ENCODE assay signal across 8 cellular contexts in the genomic region with DNA sequence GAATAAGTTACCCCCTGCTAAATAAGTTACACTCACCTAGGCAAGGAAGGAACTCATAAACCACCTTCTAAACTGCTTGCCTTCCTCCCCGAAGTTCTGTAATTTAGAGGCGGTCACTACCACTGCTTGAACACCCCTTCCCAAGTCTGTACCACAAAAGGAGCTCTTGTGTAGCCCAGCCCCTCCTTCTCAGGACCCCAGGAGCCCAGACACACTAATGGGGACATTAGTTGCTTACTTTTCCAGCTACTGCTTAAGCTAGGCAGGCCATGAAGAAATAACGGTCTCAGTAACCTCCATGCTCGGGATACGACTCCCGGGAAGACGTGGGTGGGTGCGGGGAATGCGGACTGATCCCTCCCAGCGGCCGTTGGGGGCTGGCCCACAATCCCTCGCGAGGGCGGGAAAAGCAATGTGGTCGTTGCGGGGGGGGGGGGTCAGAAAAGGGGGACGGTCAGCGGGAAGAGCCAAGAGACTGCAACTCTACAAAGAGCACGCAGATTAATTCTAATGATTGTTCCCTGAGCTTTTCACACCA. TPM values are rescaled to one million over a fixed set of nuclear protein-coding genes. Genes with fewer than 3 reads are reported as not detected.
DNase-seq lines count a peak whose midpoint lies in the region; ATAC-seq, FAIRE-seq and TF ChIP-seq lines count a peak whose summit lies in the region.

A gene with protein sequence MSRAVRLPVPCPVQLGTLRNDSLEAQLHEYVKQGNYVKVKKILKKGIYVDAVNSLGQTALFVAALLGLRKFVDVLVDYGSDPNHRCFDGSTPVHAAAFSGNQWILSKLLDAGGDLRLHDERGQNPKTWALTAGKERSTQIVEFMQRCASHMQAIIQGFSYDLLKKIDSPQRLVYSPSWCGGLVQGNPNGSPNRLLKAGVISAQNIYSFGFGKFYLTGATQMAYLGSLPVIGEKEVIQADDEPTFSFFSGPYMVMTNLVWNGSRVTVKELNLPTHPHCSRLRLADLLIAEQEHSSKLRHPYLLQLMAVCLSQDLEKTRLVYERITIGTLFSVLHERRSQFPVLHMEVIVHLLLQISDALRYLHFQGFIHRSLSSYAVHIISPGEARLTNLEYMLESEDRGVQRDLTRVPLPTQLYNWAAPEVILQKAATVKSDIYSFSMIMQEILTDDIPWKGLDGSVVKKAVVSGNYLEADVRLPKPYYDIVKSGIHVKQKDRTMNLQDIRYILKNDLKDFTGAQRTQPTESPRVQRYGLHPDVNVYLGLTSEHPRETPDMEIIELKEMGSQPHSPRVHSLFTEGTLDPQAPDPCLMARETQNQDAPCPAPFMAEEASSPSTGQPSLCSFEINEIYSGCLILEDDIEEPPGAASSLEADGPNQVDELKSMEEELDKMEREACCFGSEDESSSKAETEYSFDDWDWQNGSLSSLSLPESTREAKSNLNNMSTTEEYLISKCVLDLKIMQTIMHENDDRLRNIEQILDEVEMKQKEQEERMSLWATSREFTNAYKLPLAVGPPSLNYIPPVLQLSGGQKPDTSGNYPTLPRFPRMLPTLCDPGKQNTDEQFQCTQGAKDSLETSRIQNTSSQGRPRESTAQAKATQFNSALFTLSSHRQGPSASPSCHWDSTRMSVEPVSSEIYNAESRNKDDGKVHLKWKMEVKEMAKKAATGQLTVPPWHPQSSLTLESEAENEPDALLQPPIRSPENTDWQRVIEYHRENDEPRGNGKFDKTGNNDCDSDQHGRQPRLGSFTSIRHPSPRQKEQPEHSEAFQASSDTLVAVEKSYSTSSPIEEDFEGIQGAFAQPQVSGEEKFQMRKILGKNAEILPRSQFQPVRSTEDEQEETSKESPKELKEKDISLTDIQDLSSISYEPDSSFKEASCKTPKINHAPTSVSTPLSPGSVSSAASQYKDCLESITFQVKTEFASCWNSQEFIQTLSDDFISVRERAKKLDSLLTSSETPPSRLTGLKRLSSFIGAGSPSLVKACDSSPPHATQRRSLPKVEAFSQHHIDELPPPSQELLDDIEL (N-terminal part only) (minus strand): TSS at position 345 of the 538 bp plus-strand sequence. CDS start 40,044 bp downstream, outside the sequence.

- peak within 1 kb of the TSS; percentile 68 to 71 for H3K4me3 ChIP-seq in SK-N-SH (ENCODE audit: low read depth in 2 of 2, low read length in 1 of 2)
- H3K4me3 ChIP-seq in kidney (ENCODE audit: low read length in 2 of 2) = peak within 1 kb of the TSS; percentile 79 to 94

- no peaks in the 10 kb centered on the region for H4K20me1 ChIP-seq in SK-N-SH (ENCODE audit: insufficient read depth)

- WGBS in SK-N-SH (ENCODE audit: low lambda C conversion rate) = 80% methylated on average over 19 of the region's 19 CpGs

- peaks cover 18 to 27% of the 10 kb centered on the region in 2 donors for H3K36me3 Mint-ChIP-seq in activated naive CD4-positive, alpha-beta T cell treated with anti-CD3 and anti-CD28 coated beads, Interleukin-2, amount 50 U/mL, for 72 hours

- TF ChIP-seq EP300 in SK-N-SH (IDR thresholded peaks at IDR 0.05; ENCODE audit: borderline replicate concordance in 1 of 2, low read depth in 1 of 2, low read length in 1 of 2) = no peak

- POLR2A ChIA-PET in SK-N-SH (lab: Yijun Ruan, JAX) = interaction anchor here (1.0 to 2.2 kb wide), 5 partner anchors 32 to 415 kb away, joined by 4 to 30 read pairs (median 7); a partner anchor contains a TSS

- FAIRE-seq in kidney (lab: Jason Lieb, UNC) = no peak

- H3K9me2 ChIP-seq in SK-N-SH = no peaks in the 10 kb centered on the region

- H3K36me3 ChIP-seq in SK-N-SH (replicated peaks in 1 of 2; ENCODE audit: control insufficient read depth in 1 of 2, insufficient read depth in 2 of 2, low read length in 1 of 2) (peaks cover 0 to 2% of the 10 kb centered on the region in 2 experiments), kidney (ENCODE audit: control insufficient read depth in 1 of 2, insufficient read depth in 2 of 2, low read length in 2 of 2) (no peaks in the 10 kb centered on the region)

- no peaks in the 10 kb centered on the region for H3K9me3 Mint-ChIP-seq in activated naive CD4-positive, alpha-beta T cell treated with anti-CD3 and anti-CD28 coated beads, Interleukin-2, amount 50 U/mL, for 72 hours

- H3K4me1 ChIP-seq in SK-N-SH (ENCODE audit: control insufficient read depth in 1 of 2, insufficient read depth in 2 of 2, low read depth in 1 of 2, low read length in 1 of 2) (peaks cover 10 to 12% of the 10 kb centered on the region in 2 experiments; a peak in 3 of 4 replicates), kidney (ENCODE audit: control insufficient read depth in 1 of 2, insufficient read depth in 1 of 2, low read depth in 1 of 2, low read length in 2 of 2) (peaks cover 4% of the 10 kb centered on the region in 2 donors)

- H3K9ac ChIP-seq in SK-N-SH (peak within 1 kb of the TSS; percentile 64), kidney (ENCODE audit: low read length in 2 of 2) (peak within 1 kb of the TSS; percentile 82 to 86)

- H3K9me3 ChIP-seq in SK-N-SH (no peaks in the 10 kb centered on the region), kidney (ENCODE audit: control insufficient read depth in 1 of 2, low read length in 2 of 2) (no peaks in the 10 kb centered on the region)

- no peaks in the 10 kb centered on the region for H3F3A ChIP-seq in SK-N-SH (replicated peaks; ENCODE audit: insufficient read depth)

- peak within 1 kb of the TSS; percentile 87 for H3K4me2 ChIP-seq in SK-N-SH

- CTCF ChIA-PET in SK-N-SH (lab: Yijun Ruan, JAX) = interaction anchor here (0.8 to 2.2 kb wide), 6 partner anchors 19 to 313 kb away, joined by 3 to 11 read pairs (median 8); no protein-coding TSS in a partner anchor

- TF ChIP-seq RAD21 in SK-N-SH (IDR thresholded peaks at IDR 0.05; ENCODE audit: low read length) = no peak

- peaks cover 15% of the 10 kb centered on the region; the same call in 1 of the 2 replicates for H3K79me2 ChIP-seq in SK-N-SH (ENCODE audit: insufficient read depth)

- ATAC-seq in SK-N-SH treated with all-trans-retinoic acid at 6 μM for 48 hours (no peak), GM18520 (IDR thresholded peaks at IDR 0.05; ENCODE audit: unreplicated experiment) (no peak), GM18867 (IDR thresholded peaks at IDR 0.05; ENCODE audit: unreplicated experiment) (no peak)
- no peak for ATAC-seq in activated naive CD4-positive, alpha-beta T cell treated with anti-CD3 and anti-CD28 coated beads, Interleukin-2, amount 50 U/mL, for 72 hours

- peak within 1 kb of the TSS; percentile 97 to 99 for H3K27ac Mint-ChIP-seq in activated naive CD4-positive, alpha-beta T cell treated with anti-CD3 and anti-CD28 coated beads, Interleukin-2, amount 50 U/mL, for 72 hours

- H3K27ac ChIP-seq in SK-N-SH (ENCODE audit: low read depth in 2 of 2, low read length in 1 of 2) = peak within 1 kb of the TSS; percentile 41 to 85
- H3K27ac ChIP-seq in kidney (ENCODE audit: low read depth in 2 of 2, low read length in 2 of 2) = peak within 1 kb of the TSS; percentile 52 to 82
- H3K27ac ChIP-seq in temporal lobe (ENCODE audit: low read depth, low read length) = peak within 1 kb of the TSS; percentile 75

- H3K27me3 ChIP-seq in SK-N-SH (ENCODE audit: insufficient read depth) = no peaks in the 10 kb centered on the region

- intact Hi-C loops in kidney (cut with DNase I) = no loop called here

- TF ChIP-seq CTCF in SK-N-SH (IDR thresholded peaks at IDR 0.05) (no peak), kidney (IDR thresholded peaks at IDR 0.05; ENCODE audit: borderline replicate concordance, extremely low read depth, insufficient read depth) (no peak)

- H2AFZ ChIP-seq in SK-N-SH (ENCODE audit: low read depth) = peak within 1 kb of the TSS; percentile 100

- no peak for DNase-seq in SK-N-SH
- no peak for DNase-seq in activated naive CD4-positive, alpha-beta T cell treated with anti-CD3 and anti-CD28 coated beads, Interleukin-2, amount 50 U/mL, for 72 hours (ENCODE audit: low spot score in 2 of 2)
- DNase-seq in kidney = no peak
- DNase-seq in putamen (ENCODE audit: low spot score) = no peak

TF ChIP-seq in SK-N-SH, 30 proteins besides CTCF, POLR2A, EP300 and RAD21 (continues in another document):
- no peak for TF ChIP-seq FOXM1 (IDR thresholded peaks at IDR 0.05; ENCODE audit: low read depth)

TF ChIP-seq in SK-N-SH treated with all-trans-retinoic acid at 6 μM for 48 hours, 23 proteins besides CTCF, POLR2A, EP300 and RAD21 (continues in another document):
- TF ChIP-seq, protein P1, sequence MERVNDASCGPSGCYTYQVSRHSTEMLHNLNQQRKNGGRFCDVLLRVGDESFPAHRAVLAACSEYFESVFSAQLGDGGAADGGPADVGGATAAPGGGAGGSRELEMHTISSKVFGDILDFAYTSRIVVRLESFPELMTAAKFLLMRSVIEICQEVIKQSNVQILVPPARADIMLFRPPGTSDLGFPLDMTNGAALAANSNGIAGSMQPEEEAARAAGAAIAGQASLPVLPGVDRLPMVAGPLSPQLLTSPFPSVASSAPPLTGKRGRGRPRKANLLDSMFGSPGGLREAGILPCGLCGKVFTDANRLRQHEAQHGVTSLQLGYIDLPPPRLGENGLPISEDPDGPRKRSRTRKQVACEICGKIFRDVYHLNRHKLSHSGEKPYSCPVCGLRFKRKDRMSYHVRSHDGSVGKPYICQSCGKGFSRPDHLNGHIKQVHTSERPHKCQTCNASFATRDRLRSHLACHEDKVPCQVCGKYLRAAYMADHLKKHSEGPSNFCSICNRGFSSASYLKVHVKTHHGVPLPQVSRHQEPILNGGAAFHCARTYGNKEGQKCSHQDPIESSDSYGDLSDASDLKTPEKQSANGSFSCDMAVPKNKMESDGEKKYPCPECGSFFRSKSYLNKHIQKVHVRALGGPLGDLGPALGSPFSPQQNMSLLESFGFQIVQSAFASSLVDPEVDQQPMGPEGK (CRISPR knock-in tag; IDR thresholded peaks at IDR 0.05; ENCODE audit: borderline replicate concordance) = no peak
- TF ChIP-seq RARB (CRISPR knock-in tag; IDR thresholded peaks at IDR 0.05) (no peak), TCF4 (CRISPR knock-in tag; IDR thresholded peaks at IDR 0.05; ENCODE audit: borderline replicate concordance) (no peak)

RNA-seq across cellular contexts. Expression of the gene that starts here (rescaled TPM):
- polyA plus RNA-seq in SK-N-SH (2012; rRNA removed) (0.02 TPM in 1 of 2 replicates, not detected in the other), kidney (ENCODE audit: insufficient read depth, low read depth, low replicate concordance) (0.09 TPM)
- polyA plus RNA-seq in SK-N-SH (2012; cell fraction: cytosol; rRNA removed) = 0.03 and 0.06 TPM in 2 replicates
- polyA plus RNA-seq in SK-N-SH (2012; cell fraction: nucleus; rRNA removed) = 0.06 and 0.14 TPM in 2 replicates
- total RNA-seq in activated naive CD4-positive, alpha-beta T cell treated with anti-CD3 and anti-CD28 coated beads, Interleukin-2, amount 50 U/mL, for 72 hours = under 1 TPM; 0.18 to 0.98 TPM
- total RNA-seq in kidney (0.22 TPM), temporal lobe (0.49 TPM)
